ENCODE assay signal across 1 cellular context in genomic region chr6:41741625-41742490, GRCh38.
TF ChIP-seq lines count a peak whose summit lies in the region.

No MANE protein-coding gene starts in this region.

TF ChIP-seq in HepG2, 621 proteins besides CTCF, POLR2A, EP300 and RAD21 (continued from another document and continues in another):
- TF ChIP-seq CBFB (CRISPR knock-in tag; IDR thresholded peaks at IDR 0.05) (no peak), PCBP2 (optimal IDR thresholded peaks at IDR 0.05; ENCODE audit: low read depth, low read length, poor library complexity, severe bottlenecking) (no peak), RBFOX2 (IDR thresholded peaks at IDR 0.05; ENCODE audit: low read depth, low read length) (peak; percentile 61), NR2F2 (IDR thresholded peaks at IDR 0.05; ENCODE audit: borderline replicate concordance, low read depth) (peak; percentile 37; the same call in 1 of the 2 replicates), ATF5 (CRISPR knock-in tag; IDR thresholded peaks at IDR 0.05; ENCODE audit: low read depth) (no peak), ZNF33A (CRISPR knock-in tag; IDR thresholded peaks at IDR 0.05; ENCODE audit: borderline replicate concordance) (no peak), ZFY (CRISPR knock-in tag; IDR thresholded peaks at IDR 0.05) (no peak), RBM39 (IDR thresholded peaks at IDR 0.05; ENCODE audit: low read depth, low read length, poor library complexity, severe bottlenecking) (peak; percentile 28), ZSCAN30 (CRISPR knock-in tag; IDR thresholded peaks at IDR 0.05) (no peak), HNRNPLL (IDR thresholded peaks at IDR 0.05; ENCODE audit: low read depth, low read length, poor library complexity, severe bottlenecking) (no peak), ZEB1 (IDR thresholded peaks at IDR 0.05; ENCODE audit: insufficient replicate concordance, low read depth) (peak; percentile 94), FOSL1 (CRISPR knock-in tag; IDR thresholded peaks at IDR 0.05; ENCODE audit: borderline replicate concordance) (no peak), TBX3 (IDR thresholded peaks at IDR 0.05; ENCODE audit: borderline replicate concordance) (no peak), CC2D1A (CRISPR knock-in tag; IDR thresholded peaks at IDR 0.05) (0 out of 2 replicates have a peak, but pooled peaks have one; percentile 12), PHF21A (CRISPR knock-in tag; IDR thresholded peaks at IDR 0.05) (peak; percentile 92), ZNF367 (CRISPR knock-in tag; IDR thresholded peaks at IDR 0.05; ENCODE audit: borderline replicate concordance) (no peak), ZNF224 (CRISPR knock-in tag; IDR thresholded peaks at IDR 0.05) (peak; percentile 64; the same call in 1 of the 2 replicates), FOXP4 (CRISPR knock-in tag; IDR thresholded peaks at IDR 0.05) (peak; percentile 84; the same call in 1 of the 2 replicates), HOXA5 (CRISPR knock-in tag; IDR thresholded peaks at IDR 0.05) (no peak), ZNF331 (CRISPR knock-in tag; IDR thresholded peaks at IDR 0.05) (peak; percentile 70), LRRFIP1 (CRISPR knock-in tag; conservative IDR thresholded peaks at IDR 0.05) (no peak), SKI (IDR thresholded peaks at IDR 0.05; ENCODE audit: partially characterized antibody) (no peak), PHF8 (CRISPR knock-in tag; IDR thresholded peaks at IDR 0.05) (no peak), GTF2F1 (IDR thresholded peaks at IDR 0.05; ENCODE audit: low read length) (no peak), ZMAT5 (CRISPR knock-in tag; IDR thresholded peaks at IDR 0.05; ENCODE audit: borderline replicate concordance, low read depth) (no peak), ZNF549 (CRISPR knock-in tag; IDR thresholded peaks at IDR 0.05) (no peak), AKNA (CRISPR knock-in tag; IDR thresholded peaks at IDR 0.05; ENCODE audit: borderline replicate concordance) (no peak), GATAD2A (CRISPR knock-in tag; IDR thresholded peaks at IDR 0.05) (peak; percentile 89), PAF1 (CRISPR knock-in tag; IDR thresholded peaks at IDR 0.05) (no peak), REPIN1 (CRISPR knock-in tag; IDR thresholded peaks at IDR 0.05; ENCODE audit: borderline replicate concordance, low read depth) (peak; percentile 43; the same call in 1 of the 2 replicates), ZNF776 (CRISPR knock-in tag; IDR thresholded peaks at IDR 0.05) (no peak), CBX1 (IDR thresholded peaks at IDR 0.05; ENCODE audit: low read depth) (no peak), U2AF1 (optimal IDR thresholded peaks at IDR 0.05; ENCODE audit: low read depth, low read length) (peak; percentile 65), ZKSCAN8 (CRISPR knock-in tag; IDR thresholded peaks at IDR 0.05; ENCODE audit: borderline replicate concordance) (0 out of 2 replicates have a peak, but pooled peaks have one; percentile 25), HES4 (CRISPR knock-in tag; IDR thresholded peaks at IDR 0.05; ENCODE audit: borderline replicate concordance) (no peak), BHLHE40 (IDR thresholded peaks at IDR 0.05; ENCODE audit: low read length) (no peak), IKZF4 (CRISPR knock-in tag; IDR thresholded peaks at IDR 0.05; ENCODE audit: borderline replicate concordance, low read depth, not compliant biosample characterization) (no peak), ZNF740 (CRISPR knock-in tag; IDR thresholded peaks at IDR 0.05) (no peak), TGIF2 (CRISPR knock-in tag; IDR thresholded peaks at IDR 0.05) (peak; percentile 51; the same call in 1 of the 2 replicates), ZNF431 (CRISPR knock-in tag; IDR thresholded peaks at IDR 0.05; ENCODE audit: borderline replicate concordance, low read depth) (no peak), CEBPB (IDR thresholded peaks at IDR 0.05; ENCODE audit: borderline replicate concordance, low read depth, low read length) (peak; percentile 81), PRMT3 (CRISPR knock-in tag; IDR thresholded peaks at IDR 0.05; ENCODE audit: borderline replicate concordance, low read depth) (no peak), MNT (IDR thresholded peaks at IDR 0.05) (no peak), MTERF4 (CRISPR knock-in tag; IDR thresholded peaks at IDR 0.05) (peak; percentile 56; the same call in 1 of the 2 replicates), ZNF788 (CRISPR knock-in tag; IDR thresholded peaks at IDR 0.05; ENCODE audit: borderline replicate concordance) (no peak; the same call in 1 of the 2 replicates), TEAD2 (CRISPR knock-in tag; IDR thresholded peaks at IDR 0.05) (no peak), SMARCE1 (IDR thresholded peaks at IDR 0.05; ENCODE audit: borderline replicate concordance) (no peak), ZNF567 (CRISPR knock-in tag; IDR thresholded peaks at IDR 0.05; ENCODE audit: borderline replicate concordance) (no peak), ZFX (CRISPR knock-in tag; IDR thresholded peaks at IDR 0.05; ENCODE audit: low read depth) (0 out of 2 replicates have a peak, but pooled peaks have one; percentile 32)
- TF ChIP-seq, protein P1, sequence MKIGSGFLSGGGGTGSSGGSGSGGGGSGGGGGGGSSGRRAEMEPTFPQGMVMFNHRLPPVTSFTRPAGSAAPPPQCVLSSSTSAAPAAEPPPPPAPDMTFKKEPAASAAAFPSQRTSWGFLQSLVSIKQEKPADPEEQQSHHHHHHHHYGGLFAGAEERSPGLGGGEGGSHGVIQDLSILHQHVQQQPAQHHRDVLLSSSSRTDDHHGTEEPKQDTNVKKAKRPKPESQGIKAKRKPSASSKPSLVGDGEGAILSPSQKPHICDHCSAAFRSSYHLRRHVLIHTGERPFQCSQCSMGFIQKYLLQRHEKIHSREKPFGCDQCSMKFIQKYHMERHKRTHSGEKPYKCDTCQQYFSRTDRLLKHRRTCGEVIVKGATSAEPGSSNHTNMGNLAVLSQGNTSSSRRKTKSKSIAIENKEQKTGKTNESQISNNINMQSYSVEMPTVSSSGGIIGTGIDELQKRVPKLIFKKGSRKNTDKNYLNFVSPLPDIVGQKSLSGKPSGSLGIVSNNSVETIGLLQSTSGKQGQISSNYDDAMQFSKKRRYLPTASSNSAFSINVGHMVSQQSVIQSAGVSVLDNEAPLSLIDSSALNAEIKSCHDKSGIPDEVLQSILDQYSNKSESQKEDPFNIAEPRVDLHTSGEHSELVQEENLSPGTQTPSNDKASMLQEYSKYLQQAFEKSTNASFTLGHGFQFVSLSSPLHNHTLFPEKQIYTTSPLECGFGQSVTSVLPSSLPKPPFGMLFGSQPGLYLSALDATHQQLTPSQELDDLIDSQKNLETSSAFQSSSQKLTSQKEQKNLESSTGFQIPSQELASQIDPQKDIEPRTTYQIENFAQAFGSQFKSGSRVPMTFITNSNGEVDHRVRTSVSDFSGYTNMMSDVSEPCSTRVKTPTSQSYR (CRISPR knock-in tag; IDR thresholded peaks at IDR 0.05; ENCODE audit: borderline replicate concordance) = 0 out of 2 replicates have a peak, but pooled peaks have one; percentile 44
- TF ChIP-seq, protein P2, sequence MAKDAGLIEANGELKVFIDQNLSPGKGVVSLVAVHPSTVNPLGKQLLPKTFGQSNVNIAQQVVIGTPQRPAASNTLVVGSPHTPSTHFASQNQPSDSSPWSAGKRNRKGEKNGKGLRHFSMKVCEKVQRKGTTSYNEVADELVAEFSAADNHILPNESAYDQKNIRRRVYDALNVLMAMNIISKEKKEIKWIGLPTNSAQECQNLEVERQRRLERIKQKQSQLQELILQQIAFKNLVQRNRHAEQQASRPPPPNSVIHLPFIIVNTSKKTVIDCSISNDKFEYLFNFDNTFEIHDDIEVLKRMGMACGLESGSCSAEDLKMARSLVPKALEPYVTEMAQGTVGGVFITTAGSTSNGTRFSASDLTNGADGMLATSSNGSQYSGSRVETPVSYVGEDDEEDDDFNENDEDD (CRISPR knock-in tag; IDR thresholded peaks at IDR 0.05; ENCODE audit: borderline replicate concordance) = peak; percentile 56
